ENCODE assay signal across 21 cellular contexts in genomic region chr10:112584276-112584675, GRCh38.
DNase-seq lines count a peak whose midpoint lies in the region; ATAC-seq, FAIRE-seq and TF ChIP-seq lines count a peak whose summit lies in the region.
"Had no signal": no experiment of that assay in that cellular context is flagged by ENCODE, and none has a peak within 500 bp of the region (broad histone marks: within the 10 kb centered on the region; RNA-seq: fewer than 3 reads in every experiment).

No MANE protein-coding gene starts in this region.

- H3K9me3 ChIP-seq in SK-N-SH (no peaks in the 10 kb centered on the region), keratinocyte (ENCODE audit: control insufficient read depth, low read depth, low read length) (no peaks in the 10 kb centered on the region), BE2C (no peaks in the 10 kb centered on the region)
- H3K9me3 ChIP-seq: esophagus squamous epithelium, upper lobe of left lung had no signal

- peak; percentile 62 for FAIRE-seq in H54 (lab: Jason Lieb, UNC)
- peak; percentile 43 for FAIRE-seq in keratinocyte (lab: Jason Lieb, UNC)
- FAIRE-seq: bronchial epithelial cell, islet of Langerhans had no signal

- no peaks in the 10 kb centered on the region for H3K36me3 ChIP-seq in SK-N-SH (replicated peaks in 1 of 2; ENCODE audit: control insufficient read depth in 1 of 2, insufficient read depth in 2 of 2, low read length in 1 of 2)
- no peaks in the 10 kb centered on the region for H3K36me3 ChIP-seq in keratinocyte (ENCODE audit: control insufficient read depth in 2 of 2, extremely low read depth in 1 of 2, insufficient read depth in 2 of 2, low read length in 2 of 2)
- no peaks in the 10 kb centered on the region for H3K36me3 ChIP-seq in BE2C
- H3K36me3 ChIP-seq: upper lobe of left lung had no signal

- peaks cover 31% of the 10 kb centered on the region for H3F3A ChIP-seq in SK-N-SH (replicated peaks; ENCODE audit: insufficient read depth)

- H3K27ac ChIP-seq in SK-N-SH (ENCODE audit: low read depth in 2 of 2, low read length in 1 of 2) (peak overlapping the region; percentile 68 to 75; a peak in 3 of 4 replicates), keratinocyte (ENCODE audit: control insufficient read depth, insufficient read depth, low read length) (peak overlapping the region; percentile 59)
- H3K27ac ChIP-seq: SK-N-MC, upper lobe of left lung had no signal

- H3K9me3 Mint-ChIP-seq in stimulated activated effector memory CD8-positive, alpha-beta T cell treated with anti-CD3 and anti-CD28 coated beads, Interleukin-12 subunit alpha, Interleukin-12 subunit beta, amount 100 ng/mL, for 72 hours = no peaks in the 10 kb centered on the region
- H3K9me3 Mint-ChIP-seq: activated T-cell treated with anti-CD3 and anti-CD28 coated beads, Interleukin-2, amount 50 U/mL, for 24 hours had no signal

- H2AFZ ChIP-seq in SK-N-SH (ENCODE audit: low read depth) (no peak overlapping the region; the same call in 1 of the 2 replicates), keratinocyte (ENCODE audit: control insufficient read depth, low read length) (no peak overlapping the region)

- CTCF ChIA-PET in SK-N-SH (lab: Yijun Ruan, JAX) = no interaction called here

- no peak for TF ChIP-seq POLR2A in H54 (IDR thresholded peaks at IDR 0.05; ENCODE audit: low read depth, low read length)

- TF ChIP-seq CTCF in SK-N-SH (IDR thresholded peaks at IDR 0.05) = no peak
- TF ChIP-seq CTCF in keratinocyte (optimal IDR thresholded peaks at IDR 0.05 in 1 of 3, IDR thresholded peaks at IDR 0.05 in 1 of 3, conservative IDR thresholded peaks at IDR 0.05 in 1 of 3; ENCODE audit: extremely low read depth in 1 of 3, insufficient read depth in 2 of 3, low read length in 3 of 3) = no peak
- TF ChIP-seq CTCF in BE2C (IDR thresholded peaks at IDR 0.05; ENCODE audit: low read depth, low read length) = no peak

- H3K36me3 Mint-ChIP-seq in stimulated activated effector memory CD8-positive, alpha-beta T cell treated with anti-CD3 and anti-CD28 coated beads, Interleukin-12 subunit alpha, Interleukin-12 subunit beta, amount 100 ng/mL, for 72 hours = no peaks in the 10 kb centered on the region

- no peaks in the 10 kb centered on the region for H3K4me1 Mint-ChIP-seq in stimulated activated effector memory CD8-positive, alpha-beta T cell treated with anti-CD3 and anti-CD28 coated beads, Interleukin-12 subunit alpha, Interleukin-12 subunit beta, amount 100 ng/mL, for 72 hours

- H3K4me3 ChIP-seq in SK-N-SH (ENCODE audit: low read depth in 2 of 2, low read length in 1 of 2) (no peak overlapping the region), keratinocyte (ENCODE audit: control insufficient read depth in 2 of 3, extremely low read depth in 1 of 3, insufficient read depth in 2 of 3, low read depth in 1 of 3, low read length in 3 of 3) (no peak overlapping the region), BE2C (ENCODE audit: low read depth, low read length) (no peak overlapping the region)
- H3K4me3 ChIP-seq: esophagus squamous epithelium, SK-N-MC, upper lobe of left lung had no signal

- POLR2A ChIA-PET in SK-N-SH (lab: Yijun Ruan, JAX) = no interaction called here

- ATAC-seq in HG03460 (IDR thresholded peaks at IDR 0.05; ENCODE audit: unreplicated experiment) = no peak
- ATAC-seq in GM21528 (IDR thresholded peaks at IDR 0.05; ENCODE audit: low FRiP score, unreplicated experiment) = no peak
- ATAC-seq in stimulated activated effector memory CD8-positive, alpha-beta T cell treated with anti-CD3 and anti-CD28 coated beads, Interleukin-12 subunit alpha, Interleukin-12 subunit beta, amount 100 ng/mL, for 72 hours = no peak

- H4K20me1 ChIP-seq in SK-N-SH (ENCODE audit: insufficient read depth) (no peaks in the 10 kb centered on the region), keratinocyte (ENCODE audit: control insufficient read depth, extremely low read depth, insufficient read depth, low read length) (no peaks in the 10 kb centered on the region)

- peak overlapping the region; percentile 58 for H3K4me2 ChIP-seq in SK-N-SH
- peak overlapping the region; percentile 70 for H3K4me2 ChIP-seq in keratinocyte (ENCODE audit: control insufficient read depth, extremely low read depth, insufficient read depth, low read depth, low read length)

- TF ChIP-seq RAD21 in SK-N-SH (IDR thresholded peaks at IDR 0.05; ENCODE audit: low read length) = no peak

- H3K79me2 ChIP-seq in SK-N-SH (ENCODE audit: insufficient read depth) (no peaks in the 10 kb centered on the region), keratinocyte (ENCODE audit: control insufficient read depth, insufficient read depth, low read length) (no peaks in the 10 kb centered on the region)

- H3K9ac ChIP-seq in SK-N-SH (peak overlapping the region; percentile 6; the same call in 1 of the 2 replicates), keratinocyte (ENCODE audit: control insufficient read depth, extremely low read depth, insufficient read depth, low read length) (no peak overlapping the region)

- DNase-seq in AG08395 (ENCODE audit: low spot score) = peak; percentile 28
- DNase-seq in H54 (ENCODE audit: insufficient read length, low spot score) = peak; percentile 7
- no peak for DNase-seq in SK-N-SH
- no peak for DNase-seq in keratinocyte (ENCODE audit: low read depth, low spot score)
- no peak for DNase-seq in BE2C
- no peak for DNase-seq in stimulated activated effector memory CD8-positive, alpha-beta T cell treated with anti-CD3 and anti-CD28 coated beads, Interleukin-12 subunit alpha, Interleukin-12 subunit beta, amount 100 ng/mL, for 72 hours (ENCODE audit: low spot score in 2 of 2)
- DNase-seq: ACHN; activated CD4-positive, alpha-beta T cell treated with anti-CD3 and anti-CD28 coated beads for 4 hours; activated naive CD4-positive, alpha-beta T cell; activated T-cell treated with anti-CD3 and anti-CD28 coated beads, Interleukin-2, amount 50 U/mL, for 24 hours; cortex of kidney; esophagus squamous epithelium; Kasumi-1; NCI-H1105; NCI-H2029; upper lobe of left lung had no signal

- H3K27me3 ChIP-seq in SK-N-SH (ENCODE audit: insufficient read depth) (no peaks in the 10 kb centered on the region), keratinocyte (ENCODE audit: control insufficient read depth, extremely low read depth, insufficient read depth, low read length) (no peaks in the 10 kb centered on the region), BE2C (no peaks in the 10 kb centered on the region)
- H3K27me3 ChIP-seq: esophagus squamous epithelium, upper lobe of left lung had no signal

- H3K27ac Mint-ChIP-seq in stimulated activated effector memory CD8-positive, alpha-beta T cell treated with anti-CD3 and anti-CD28 coated beads, Interleukin-12 subunit alpha, Interleukin-12 subunit beta, amount 100 ng/mL, for 72 hours = no peak overlapping the region
- H3K27ac Mint-ChIP-seq: activated T-cell treated with anti-CD3 and anti-CD28 coated beads, Interleukin-2, amount 50 U/mL, for 24 hours had no signal

- H3K9me1 ChIP-seq in keratinocyte (ENCODE audit: control insufficient read depth, extremely low read depth, insufficient read depth, low read length) = no peaks in the 10 kb centered on the region

- no peaks in the 10 kb centered on the region for H3K9me2 ChIP-seq in SK-N-SH

- dilution Hi-C loops in keratinocyte (cut with MboI; ENCODE audit: extremely low pct_ligation_motif_present, low sequenced_read_pairs) = no loop called here

- TF ChIP-seq EP300 in SK-N-SH (IDR thresholded peaks at IDR 0.05; ENCODE audit: borderline replicate concordance in 1 of 2, low read depth in 1 of 2, low read length in 1 of 2) = peak in 1 of 2 experiments; percentile 49; a peak in 1 of 4 replicates

- WGBS in SK-N-SH (ENCODE audit: low lambda C conversion rate) = 61% methylated on average over 4 of the region's 6 CpGs

- H3K4me1 ChIP-seq in SK-N-SH (ENCODE audit: control insufficient read depth in 1 of 2, insufficient read depth in 2 of 2, low read depth in 1 of 2, low read length in 1 of 2) (peaks cover 0 to 37% of the 10 kb centered on the region in 2 experiments), keratinocyte (ENCODE audit: control insufficient read depth, extremely low read depth, insufficient read depth, low read length) (peaks cover 14% of the 10 kb centered on the region), BE2C (no peaks in the 10 kb centered on the region)
- H3K4me1 ChIP-seq: upper lobe of left lung had no signal

- no peak overlapping the region for H3K4me3 Mint-ChIP-seq in stimulated activated effector memory CD8-positive, alpha-beta T cell treated with anti-CD3 and anti-CD28 coated beads, Interleukin-12 subunit alpha, Interleukin-12 subunit beta, amount 100 ng/mL, for 72 hours
- H3K4me3 Mint-ChIP-seq: activated T-cell treated with anti-CD3 and anti-CD28 coated beads, Interleukin-2, amount 50 U/mL, for 24 hours had no signal

TF ChIP-seq in SK-N-SH, 30 proteins besides CTCF, POLR2A, EP300 and RAD21 (continues in another document):
- TF ChIP-seq GATA2 (CRISPR knock-in tag; IDR thresholded peaks at IDR 0.05) = no peak
- TF ChIP-seq MXI1 (IDR thresholded peaks at IDR 0.05; ENCODE audit: low read depth, low read length) = no peak
- TF ChIP-seq GABPA (IDR thresholded peaks at IDR 0.05; ENCODE audit: low read depth) = no peak
- TF ChIP-seq RCOR1 (IDR thresholded peaks at IDR 0.05; ENCODE audit: low read length) = no peak
- peak; percentile 64 for TF ChIP-seq FOSL2 (IDR thresholded peaks at IDR 0.05; ENCODE audit: borderline replicate concordance, low read depth)
- no peak for TF ChIP-seq SIN3A (IDR thresholded peaks at IDR 0.05; ENCODE audit: borderline replicate concordance, low read depth, low read length)
- no peak for TF ChIP-seq SMC3 (IDR thresholded peaks at IDR 0.05; ENCODE audit: low read depth, low read length)
- TF ChIP-seq TCF12 (IDR thresholded peaks at IDR 0.05) = peak; percentile 60
- TF ChIP-seq CHD2 (IDR thresholded peaks at IDR 0.05; ENCODE audit: low read length, partially characterized antibody) = no peak
- no peak for TF ChIP-seq RFX5 (IDR thresholded peaks at IDR 0.05; ENCODE audit: low read length)
- no peak for TF ChIP-seq NRF1 (IDR thresholded peaks at IDR 0.05; ENCODE audit: low read depth, low read length)
- TF ChIP-seq IRF3 (IDR thresholded peaks at IDR 0.05; ENCODE audit: low read depth, low read length) = no peak
- no peak for TF ChIP-seq FOXM1 (IDR thresholded peaks at IDR 0.05; ENCODE audit: low read depth)

Comparison
In these comparisons a context has a peak if more than half of its experiments do, and no peak if none do; other contexts are left out.
1. DNase-seq: peak in AG08395 (single experiment) and H54 (single experiment); none in SK-N-SH (single experiment), keratinocyte (single experiment), BE2C (single experiment) and stimulated activated effector memory CD8-positive, alpha-beta T cell treated with anti-CD3 and anti-CD28 coated beads, Interleukin-12 subunit alpha, Interleukin-12 subunit beta, amount 100 ng/mL, for 72 hours (0 of 2).